In the genomic region with DNA sequence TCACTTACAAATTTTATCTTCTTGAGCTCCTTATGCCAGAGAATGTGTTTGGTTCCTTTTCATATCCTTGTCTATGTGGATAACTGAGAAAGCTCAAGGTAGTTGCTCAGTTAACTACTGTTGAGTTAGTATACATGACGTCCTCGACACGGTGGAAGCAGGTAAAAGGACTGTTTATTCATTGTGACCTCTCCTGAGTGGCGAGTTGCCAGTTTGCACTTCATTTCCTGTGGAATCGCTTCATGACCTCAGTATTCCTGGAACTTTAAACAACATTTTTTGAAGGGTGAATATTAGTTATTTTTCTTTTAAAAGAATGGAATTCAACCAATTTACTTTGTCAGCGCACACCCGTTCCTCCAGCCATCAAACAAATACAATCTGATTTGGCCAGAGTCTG, we compare ENCODE assay signal across 18 cellular contexts. TPM values are rescaled to one million over a fixed set of nuclear protein-coding genes. Genes with fewer than 3 reads are reported as not detected.
"Had no signal": no experiment of that assay in that cellular context is flagged by ENCODE, and none has a peak within 500 bp of the region (broad histone marks: within the 10 kb centered on the region; RNA-seq: fewer than 3 reads in every experiment).

No MANE protein-coding gene starts in this region.

- H3K27ac Mint-ChIP-seq: activated B cell treated with CpG ODN at 0.5 μM for 24 hours; activated CD4-positive, alpha-beta memory T cell treated with anti-CD3 and anti-CD28 coated beads for 36 hours; activated CD8-positive, alpha-beta memory T cell treated with anti-CD3 and anti-CD28 coated beads, Interleukin-2, amount 10 ng/mL, durations not matched to agents 7 days and 5 days; activated naive CD8-positive, alpha-beta T cell; stimulated activated naive B cell treated with anti-CD40 and anti-IgM and Interleukin-4, amounts not matched to agents 10 μg/mL and 1 μg/mL and 100 μg/mL, for 72 hours; T-cell had no signal

- H3K9me3 ChIP-seq: esophagus squamous epithelium, lower lobe of right lung, upper lobe of right lung had no signal

- DNase-seq: activated B cell treated with CpG ODN at 0.5 μM for 24 hours; activated CD4-positive, alpha-beta memory T cell treated with anti-CD3 and anti-CD28 coated beads for 36 hours; activated CD4-positive, alpha-beta T cell treated with anti-CD3 and anti-CD28 coated beads for 4 hours; activated CD8-positive, alpha-beta memory T cell treated with anti-CD3 and anti-CD28 coated beads, Interleukin-2, amount 10 ng/mL, durations not matched to agents 7 days and 5 days; amniotic stem cell; brain microvascular endothelial cell; cortex of kidney; effector CD8-positive, alpha-beta T cell; esophagus squamous epithelium; left cardiac atrium; lower lobe of right lung; occipital lobe; posterior cingulate gyrus; stimulated activated naive B cell treated with anti-CD40 and anti-IgM and Interleukin-4, amounts not matched to agents 10 μg/mL and 1 μg/mL and 100 μg/mL, for 72 hours; T-cell; upper lobe of right lung had no signal

- ATAC-seq: activated CD8-positive, alpha-beta memory T cell treated with anti-CD3 and anti-CD28 coated beads, Interleukin-2, amount 10 ng/mL, durations not matched to agents 7 days and 5 days; left cardiac atrium; lower lobe of right lung; stimulated activated naive B cell treated with anti-CD40 and anti-IgM and Interleukin-4, amounts not matched to agents 10 μg/mL and 1 μg/mL and 100 μg/mL, for 72 hours; T-cell; upper lobe of right lung had no signal

- H3K9me3 Mint-ChIP-seq: activated B cell treated with CpG ODN at 0.5 μM for 24 hours; activated CD4-positive, alpha-beta memory T cell treated with anti-CD3 and anti-CD28 coated beads for 36 hours; stimulated activated naive B cell treated with anti-CD40 and anti-IgM and Interleukin-4, amounts not matched to agents 10 μg/mL and 1 μg/mL and 100 μg/mL, for 72 hours; T-cell had no signal

- H3K36me3 Mint-ChIP-seq: activated CD4-positive, alpha-beta memory T cell treated with anti-CD3 and anti-CD28 coated beads for 36 hours; activated CD8-positive, alpha-beta memory T cell treated with anti-CD3 and anti-CD28 coated beads, Interleukin-2, amount 10 ng/mL, durations not matched to agents 7 days and 5 days; stimulated activated naive B cell treated with anti-CD40 and anti-IgM and Interleukin-4, amounts not matched to agents 10 μg/mL and 1 μg/mL and 100 μg/mL, for 72 hours; T-cell had no signal

- H3K4me3 Mint-ChIP-seq: activated B cell treated with CpG ODN at 0.5 μM for 24 hours; activated CD4-positive, alpha-beta memory T cell treated with anti-CD3 and anti-CD28 coated beads for 36 hours; activated CD8-positive, alpha-beta memory T cell treated with anti-CD3 and anti-CD28 coated beads, Interleukin-2, amount 10 ng/mL, durations not matched to agents 7 days and 5 days; activated naive CD8-positive, alpha-beta T cell; stimulated activated naive B cell treated with anti-CD40 and anti-IgM and Interleukin-4, amounts not matched to agents 10 μg/mL and 1 μg/mL and 100 μg/mL, for 72 hours; T-cell had no signal

- H3K27me3 ChIP-seq: brain microvascular endothelial cell, esophagus squamous epithelium, upper lobe of right lung had no signal

- H3K27ac ChIP-seq: brain microvascular endothelial cell, lower lobe of right lung, upper lobe of right lung had no signal

- H3K4me1 ChIP-seq: lower lobe of right lung, upper lobe of right lung had no signal

- H3K27me3 Mint-ChIP-seq: activated CD8-positive, alpha-beta memory T cell treated with anti-CD3 and anti-CD28 coated beads, Interleukin-2, amount 10 ng/mL, durations not matched to agents 7 days and 5 days; activated naive CD8-positive, alpha-beta T cell; T-cell had no signal

- H3K4me1 Mint-ChIP-seq: activated B cell treated with CpG ODN at 0.5 μM for 24 hours; stimulated activated naive B cell treated with anti-CD40 and anti-IgM and Interleukin-4, amounts not matched to agents 10 μg/mL and 1 μg/mL and 100 μg/mL, for 72 hours had no signal

- H3K4me3 ChIP-seq: esophagus squamous epithelium, lower lobe of right lung, upper lobe of right lung had no signal

- H3K36me3 ChIP-seq: brain microvascular endothelial cell, esophagus squamous epithelium, lower lobe of right lung, upper lobe of right lung had no signal

RNA-seq across cellular contexts. Expression of gene TPRG1, which starts 1.2 kb away (rescaled TPM):
- total RNA-seq: endothelial cell of umbilical vein had no signal
